ENCODE assay signal across 1 cellular context in genomic region chr12:121490401-121491257, GRCh38.
TF ChIP-seq lines count a peak whose summit lies in the region.

No MANE protein-coding gene starts in this region.

TF ChIP-seq in HepG2, 621 proteins besides CTCF, POLR2A, EP300 and RAD21 (continued from another document and continues in another):
- TF ChIP-seq MLX (CRISPR knock-in tag; IDR thresholded peaks at IDR 0.05), result peak; percentile 59; the same call in 1 of the 2 replicates
- TF ChIP-seq CREM (IDR thresholded peaks at IDR 0.05), result peak; percentile 92
- no peak for TF ChIP-seq CREM (CRISPR knock-in tag; IDR thresholded peaks at IDR 0.05)
- TF ChIP-seq MBNL3 (CRISPR knock-in tag; conservative IDR thresholded peaks at IDR 0.05), result no peak
- TF ChIP-seq CREB1 (IDR thresholded peaks at IDR 0.05), result peak; percentile 41; the same call in 1 of the 2 replicates
- TF ChIP-seq CREB1 (CRISPR knock-in tag; IDR thresholded peaks at IDR 0.05), result no peak
- TF ChIP-seq HOXA3 (CRISPR knock-in tag; IDR thresholded peaks at IDR 0.05), result peak; percentile 71
- TF ChIP-seq MBD4 (IDR thresholded peaks at IDR 0.05; ENCODE audit: borderline replicate concordance, low read length), result no peak
- TF ChIP-seq MATR3 (CRISPR knock-in tag; IDR thresholded peaks at IDR 0.05), result no peak
- no peak for TF ChIP-seq ZNF253 (CRISPR knock-in tag; IDR thresholded peaks at IDR 0.05; ENCODE audit: borderline replicate concordance)
- TF ChIP-seq NCOA2 (CRISPR knock-in tag; IDR thresholded peaks at IDR 0.05), result peak; percentile 96
- TF ChIP-seq XRCC5 (optimal IDR thresholded peaks at IDR 0.05; ENCODE audit: low read length), result no peak
- 0 out of 2 replicates have a peak, but pooled peaks have one; percentile 47 for TF ChIP-seq MAF1 (CRISPR knock-in tag; IDR thresholded peaks at IDR 0.05; ENCODE audit: borderline replicate concordance)
- peak; percentile 66 for TF ChIP-seq ARID3A (IDR thresholded peaks at IDR 0.05; ENCODE audit: low read depth, low read length)
- TF ChIP-seq MAFG (CRISPR knock-in tag; IDR thresholded peaks at IDR 0.05), result no peak
- TF ChIP-seq, protein P1, sequence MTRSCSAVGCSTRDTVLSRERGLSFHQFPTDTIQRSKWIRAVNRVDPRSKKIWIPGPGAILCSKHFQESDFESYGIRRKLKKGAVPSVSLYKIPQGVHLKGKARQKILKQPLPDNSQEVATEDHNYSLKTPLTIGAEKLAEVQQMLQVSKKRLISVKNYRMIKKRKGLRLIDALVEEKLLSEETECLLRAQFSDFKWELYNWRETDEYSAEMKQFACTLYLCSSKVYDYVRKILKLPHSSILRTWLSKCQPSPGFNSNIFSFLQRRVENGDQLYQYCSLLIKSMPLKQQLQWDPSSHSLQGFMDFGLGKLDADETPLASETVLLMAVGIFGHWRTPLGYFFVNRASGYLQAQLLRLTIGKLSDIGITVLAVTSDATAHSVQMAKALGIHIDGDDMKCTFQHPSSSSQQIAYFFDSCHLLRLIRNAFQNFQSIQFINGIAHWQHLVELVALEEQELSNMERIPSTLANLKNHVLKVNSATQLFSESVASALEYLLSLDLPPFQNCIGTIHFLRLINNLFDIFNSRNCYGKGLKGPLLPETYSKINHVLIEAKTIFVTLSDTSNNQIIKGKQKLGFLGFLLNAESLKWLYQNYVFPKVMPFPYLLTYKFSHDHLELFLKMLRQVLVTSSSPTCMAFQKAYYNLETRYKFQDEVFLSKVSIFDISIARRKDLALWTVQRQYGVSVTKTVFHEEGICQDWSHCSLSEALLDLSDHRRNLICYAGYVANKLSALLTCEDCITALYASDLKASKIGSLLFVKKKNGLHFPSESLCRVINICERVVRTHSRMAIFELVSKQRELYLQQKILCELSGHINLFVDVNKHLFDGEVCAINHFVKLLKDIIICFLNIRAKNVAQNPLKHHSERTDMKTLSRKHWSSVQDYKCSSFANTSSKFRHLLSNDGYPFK (CRISPR knock-in tag; IDR thresholded peaks at IDR 0.05; ENCODE audit: borderline replicate concordance), result peak; percentile 10; the same call in 1 of the 2 replicates
- TF ChIP-seq SOX5 (CRISPR knock-in tag; IDR thresholded peaks at IDR 0.05; ENCODE audit: borderline replicate concordance), result peak; percentile 95
- peak; percentile 75; the same call in 1 of the 2 replicates for TF ChIP-seq ZNF710 (CRISPR knock-in tag; IDR thresholded peaks at IDR 0.05; ENCODE audit: borderline replicate concordance)
- peak; percentile 98 for TF ChIP-seq MIXL1 (CRISPR knock-in tag; IDR thresholded peaks at IDR 0.05)
- TF ChIP-seq FOXO1 (CRISPR knock-in tag; IDR thresholded peaks at IDR 0.05), result peak; percentile 53; the same call in 1 of the 2 replicates
- TF ChIP-seq, protein P2, sequence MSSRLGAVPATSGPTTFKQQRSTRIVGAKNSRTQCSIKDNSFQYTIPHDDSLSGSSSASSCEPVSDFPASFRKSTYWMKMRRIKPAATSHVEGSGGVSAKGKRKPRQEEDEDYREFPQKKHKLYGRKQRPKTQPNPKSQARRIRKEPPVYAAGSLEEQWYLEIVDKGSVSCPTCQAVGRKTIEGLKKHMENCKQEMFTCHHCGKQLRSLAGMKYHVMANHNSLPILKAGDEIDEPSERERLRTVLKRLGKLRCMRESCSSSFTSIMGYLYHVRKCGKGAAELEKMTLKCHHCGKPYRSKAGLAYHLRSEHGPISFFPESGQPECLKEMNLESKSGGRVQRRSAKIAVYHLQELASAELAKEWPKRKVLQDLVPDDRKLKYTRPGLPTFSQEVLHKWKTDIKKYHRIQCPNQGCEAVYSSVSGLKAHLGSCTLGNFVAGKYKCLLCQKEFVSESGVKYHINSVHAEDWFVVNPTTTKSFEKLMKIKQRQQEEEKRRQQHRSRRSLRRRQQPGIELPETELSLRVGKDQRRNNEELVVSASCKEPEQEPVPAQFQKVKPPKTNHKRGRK (CRISPR knock-in tag; IDR thresholded peaks at IDR 0.05), result no peak
- TF ChIP-seq, protein P3, sequence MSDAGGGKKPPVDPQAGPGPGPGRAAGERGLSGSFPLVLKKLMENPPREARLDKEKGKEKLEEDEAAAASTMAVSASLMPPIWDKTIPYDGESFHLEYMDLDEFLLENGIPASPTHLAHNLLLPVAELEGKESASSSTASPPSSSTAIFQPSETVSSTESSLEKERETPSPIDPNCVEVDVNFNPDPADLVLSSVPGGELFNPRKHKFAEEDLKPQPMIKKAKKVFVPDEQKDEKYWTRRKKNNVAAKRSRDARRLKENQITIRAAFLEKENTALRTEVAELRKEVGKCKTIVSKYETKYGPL (CRISPR knock-in tag; IDR thresholded peaks at IDR 0.05), result no peak
- peak; percentile 61; the same call in 1 of the 2 replicates for TF ChIP-seq PHF21A (CRISPR knock-in tag; IDR thresholded peaks at IDR 0.05)
- peak; percentile 52 for TF ChIP-seq CEBPG (CRISPR knock-in tag; IDR thresholded peaks at IDR 0.05)
- no peak for TF ChIP-seq SNAI1 (CRISPR knock-in tag; IDR thresholded peaks at IDR 0.05; ENCODE audit: borderline replicate concordance)
- peak; percentile 89 for TF ChIP-seq TCF7L2 (IDR thresholded peaks at IDR 0.05; ENCODE audit: low read depth, low read length)
- peak; percentile 54; the same call in 1 of the 2 replicates for TF ChIP-seq MIER2 (CRISPR knock-in tag; IDR thresholded peaks at IDR 0.05)
- no peak for TF ChIP-seq SRSF9 (IDR thresholded peaks at IDR 0.05; ENCODE audit: borderline replicate concordance, insufficient read depth, low read depth, low read length, poor library complexity, severe bottlenecking)
- TF ChIP-seq CAMTA2 (CRISPR knock-in tag; IDR thresholded peaks at IDR 0.05; ENCODE audit: borderline replicate concordance), result no peak
- TF ChIP-seq, protein P4, sequence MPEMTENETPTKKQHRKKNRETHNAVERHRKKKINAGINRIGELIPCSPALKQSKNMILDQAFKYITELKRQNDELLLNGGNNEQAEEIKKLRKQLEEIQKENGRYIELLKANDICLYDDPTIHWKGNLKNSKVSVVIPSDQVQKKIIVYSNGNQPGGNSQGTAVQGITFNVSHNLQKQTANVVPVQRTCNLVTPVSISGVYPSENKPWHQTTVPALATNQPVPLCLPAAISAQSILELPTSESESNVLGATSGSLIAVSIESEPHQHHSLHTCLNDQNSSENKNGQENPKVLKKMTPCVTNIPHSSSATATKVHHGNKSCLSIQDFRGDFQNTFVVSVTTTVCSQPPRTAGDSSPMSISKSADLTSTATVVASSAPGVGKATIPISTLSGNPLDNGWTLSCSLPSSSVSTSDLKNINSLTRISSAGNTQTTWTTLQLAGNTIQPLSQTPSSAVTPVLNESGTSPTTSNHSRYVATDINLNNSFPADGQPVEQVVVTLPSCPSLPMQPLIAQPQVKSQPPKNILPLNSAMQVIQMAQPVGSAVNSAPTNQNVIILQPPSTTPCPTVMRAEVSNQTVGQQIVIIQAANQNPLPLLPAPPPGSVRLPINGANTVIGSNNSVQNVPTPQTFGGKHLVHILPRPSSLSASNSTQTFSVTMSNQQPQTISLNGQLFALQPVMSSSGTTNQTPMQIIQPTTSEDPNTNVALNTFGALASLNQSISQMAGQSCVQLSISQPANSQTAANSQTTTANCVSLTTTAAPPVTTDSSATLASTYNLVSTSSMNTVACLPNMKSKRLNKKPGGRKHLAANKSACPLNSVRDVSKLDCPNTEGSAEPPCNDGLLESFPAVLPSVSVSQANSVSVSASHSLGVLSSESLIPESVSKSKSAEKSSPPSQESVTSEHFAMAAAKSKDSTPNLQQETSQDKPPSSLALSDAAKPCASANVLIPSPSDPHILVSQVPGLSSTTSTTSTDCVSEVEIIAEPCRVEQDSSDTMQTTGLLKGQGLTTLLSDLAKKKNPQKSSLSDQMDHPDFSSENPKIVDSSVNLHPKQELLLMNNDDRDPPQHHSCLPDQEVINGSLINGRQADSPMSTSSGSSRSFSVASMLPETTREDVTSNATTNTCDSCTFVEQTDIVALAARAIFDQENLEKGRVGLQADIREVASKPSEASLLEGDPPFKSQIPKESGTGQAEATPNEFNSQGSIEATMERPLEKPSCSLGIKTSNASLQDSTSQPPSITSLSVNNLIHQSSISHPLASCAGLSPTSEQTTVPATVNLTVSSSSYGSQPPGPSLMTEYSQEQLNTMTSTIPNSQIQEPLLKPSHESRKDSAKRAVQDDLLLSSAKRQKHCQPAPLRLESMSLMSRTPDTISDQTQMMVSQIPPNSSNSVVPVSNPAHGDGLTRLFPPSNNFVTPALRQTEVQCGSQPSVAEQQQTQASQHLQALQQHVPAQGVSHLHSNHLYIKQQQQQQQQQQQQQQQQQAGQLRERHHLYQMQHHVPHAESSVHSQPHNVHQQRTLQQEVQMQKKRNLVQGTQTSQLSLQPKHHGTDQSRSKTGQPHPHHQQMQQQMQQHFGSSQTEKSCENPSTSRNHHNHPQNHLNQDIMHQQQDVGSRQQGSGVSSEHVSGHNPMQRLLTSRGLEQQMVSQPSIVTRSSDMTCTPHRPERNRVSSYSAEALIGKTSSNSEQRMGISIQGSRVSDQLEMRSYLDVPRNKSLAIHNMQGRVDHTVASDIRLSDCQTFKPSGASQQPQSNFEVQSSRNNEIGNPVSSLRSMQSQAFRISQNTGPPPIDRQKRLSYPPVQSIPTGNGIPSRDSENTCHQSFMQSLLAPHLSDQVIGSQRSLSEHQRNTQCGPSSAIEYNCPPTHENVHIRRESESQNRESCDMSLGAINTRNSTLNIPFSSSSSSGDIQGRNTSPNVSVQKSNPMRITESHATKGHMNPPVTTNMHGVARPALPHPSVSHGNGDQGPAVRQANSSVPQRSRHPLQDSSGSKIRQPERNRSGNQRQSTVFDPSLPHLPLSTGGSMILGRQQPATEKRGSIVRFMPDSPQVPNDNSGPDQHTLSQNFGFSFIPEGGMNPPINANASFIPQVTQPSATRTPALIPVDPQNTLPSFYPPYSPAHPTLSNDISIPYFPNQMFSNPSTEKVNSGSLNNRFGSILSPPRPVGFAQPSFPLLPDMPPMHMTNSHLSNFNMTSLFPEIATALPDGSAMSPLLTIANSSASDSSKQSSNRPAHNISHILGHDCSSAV (CRISPR knock-in tag; IDR thresholded peaks at IDR 0.05; ENCODE audit: borderline replicate concordance), result no peak
- TF ChIP-seq TBX3 (IDR thresholded peaks at IDR 0.05; ENCODE audit: borderline replicate concordance), result peak; percentile 97
- TF ChIP-seq TBX2 (CRISPR knock-in tag; IDR thresholded peaks at IDR 0.05; ENCODE audit: borderline replicate concordance), result peak; percentile 100
- TF ChIP-seq ZNF878 (CRISPR knock-in tag; IDR thresholded peaks at IDR 0.05), result peak; percentile 88
- peak; percentile 67; the same call in 1 of the 2 replicates for TF ChIP-seq ZFP90 (CRISPR knock-in tag; IDR thresholded peaks at IDR 0.05; ENCODE audit: borderline replicate concordance)
- no peak for TF ChIP-seq MTERF4 (CRISPR knock-in tag; IDR thresholded peaks at IDR 0.05)
- TF ChIP-seq ZNF343 (CRISPR knock-in tag; IDR thresholded peaks at IDR 0.05), result peak; percentile 69; the same call in 1 of the 2 replicates
- TF ChIP-seq HINFP (CRISPR knock-in tag; IDR thresholded peaks at IDR 0.05; ENCODE audit: low read depth), result 0 out of 2 replicates have a peak, but pooled peaks have one; percentile 35
- no peak for TF ChIP-seq KLF12 (CRISPR knock-in tag; IDR thresholded peaks at IDR 0.05; ENCODE audit: borderline replicate concordance)
- no peak for TF ChIP-seq ZNF850 (CRISPR knock-in tag; conservative IDR thresholded peaks at IDR 0.05)
- TF ChIP-seq FOXP1 (IDR thresholded peaks at IDR 0.05), result 0 out of 2 replicates have a peak, but pooled peaks have one; percentile 45
- peak; percentile 77; the same call in 1 of the 2 replicates for TF ChIP-seq FOXP1 (CRISPR knock-in tag; IDR thresholded peaks at IDR 0.05)
- TF ChIP-seq STAG1 (CRISPR knock-in tag; IDR thresholded peaks at IDR 0.05), result peak; percentile 11; the same call in 1 of the 2 replicates
- TF ChIP-seq REL (CRISPR knock-in tag; conservative IDR thresholded peaks at IDR 0.05), result 0 out of 2 replicates have a peak, but pooled peaks have one; percentile 18
